ENCODE assay signal across 16 cellular contexts in the genomic region with DNA sequence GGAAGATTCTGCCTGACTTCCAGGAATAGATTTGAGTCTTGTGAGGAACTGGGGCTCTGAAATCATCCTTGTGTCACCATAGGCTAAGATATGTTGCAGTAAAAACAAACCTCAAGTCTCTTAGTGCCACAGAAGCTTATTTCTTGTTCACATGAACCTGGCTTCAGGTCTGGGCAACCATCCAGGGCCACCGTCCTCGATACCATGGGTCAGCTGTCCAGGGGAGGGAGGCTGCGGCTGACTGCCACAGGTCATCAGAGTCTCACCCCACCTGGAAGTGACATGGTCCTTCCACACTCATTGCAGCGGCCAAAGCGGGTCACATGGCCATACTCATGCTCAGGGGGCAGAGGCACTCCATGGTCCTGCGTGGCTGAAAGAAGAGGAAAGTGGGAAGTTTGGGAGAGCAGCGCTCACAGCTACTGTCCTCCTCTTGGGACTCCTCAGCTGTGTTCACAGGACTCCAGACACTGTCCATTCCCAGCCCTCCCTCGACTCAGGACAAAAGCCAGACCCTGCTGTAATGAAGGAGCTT.
DNase-seq lines count a peak whose midpoint lies in the region; ATAC-seq and TF ChIP-seq lines count a peak whose summit lies in the region.
"Had no signal": no experiment of that assay in that cellular context is flagged by ENCODE, and none has a peak within 500 bp of the region (broad histone marks: within the 10 kb centered on the region; RNA-seq: fewer than 3 reads in every experiment).

No MANE protein-coding gene starts in this region.

- no peak for TF ChIP-seq CTCF in osteocyte (IDR thresholded peaks at IDR 0.05)
- no peak for TF ChIP-seq CTCF in GM23338 (conservative IDR thresholded peaks at IDR 0.05; ENCODE audit: low read depth in 2 of 2)

- no peak for DNase-seq in naive thymus-derived CD4-positive, alpha-beta T cell
- DNase-seq in osteocyte (ENCODE audit: extremely low spot score, unreplicated experiment) = peak; percentile 81
- DNase-seq in stimulated activated effector memory CD8-positive, alpha-beta T cell treated with anti-CD3 and anti-CD28 coated beads, Interleukin-12 subunit alpha, Interleukin-12 subunit beta, amount 100 ng/mL, for 72 hours (ENCODE audit: low spot score in 2 of 2) = no peak
- DNase-seq in activated T-cell treated with anti-CD3 and anti-CD28 coated beads, Interleukin-2, amount 50 U/mL, for 1 hour = no peak
- DNase-seq in HK-2 (ENCODE audit: unreplicated experiment) = no peak
- no peak for DNase-seq in GM23338 (ENCODE audit: low spot score)
- DNase-seq: C1 segment of cervical spinal cord; Calu3; CD4-positive, alpha-beta memory T cell; COR-L47; DMS53; DMS79 treated with DMSO at 0.1 percent for 48 hours; GF-D8; H9 had no signal

- no peaks in the 10 kb centered on the region for H3K4me1 Mint-ChIP-seq in naive thymus-derived CD4-positive, alpha-beta T cell
- H3K4me1 Mint-ChIP-seq in osteocyte (ENCODE audit: unreplicated experiment) (no peaks in the 10 kb centered on the region), GM23338 (peaks cover 18% of the 10 kb centered on the region)
- no peaks in the 10 kb centered on the region for H3K4me1 Mint-ChIP-seq in stimulated activated effector memory CD8-positive, alpha-beta T cell treated with anti-CD3 and anti-CD28 coated beads, Interleukin-12 subunit alpha, Interleukin-12 subunit beta, amount 100 ng/mL, for 72 hours
- H3K4me1 Mint-ChIP-seq: CD4-positive, alpha-beta memory T cell had no signal

- H3K27me3 ChIP-seq in naive thymus-derived CD4-positive, alpha-beta T cell (ENCODE audit: control insufficient read depth in 2 of 2, insufficient read depth in 2 of 2, low read length in 2 of 2) = no peaks in the 10 kb centered on the region
- H3K27me3 ChIP-seq in GM23338 (ENCODE audit: insufficient read depth) = no peaks in the 10 kb centered on the region

- no peaks in the 10 kb centered on the region for H3K9me2 ChIP-seq in GM23338 (ENCODE audit: insufficient read depth)

- peaks cover 0 to 15% (median 1%) of the 10 kb centered on the region in 11 donors for H3K9me3 Mint-ChIP-seq in naive thymus-derived CD4-positive, alpha-beta T cell
- H3K9me3 Mint-ChIP-seq in osteocyte (ENCODE audit: unreplicated experiment) = peaks cover 13% of the 10 kb centered on the region
- H3K9me3 Mint-ChIP-seq in stimulated activated effector memory CD8-positive, alpha-beta T cell treated with anti-CD3 and anti-CD28 coated beads, Interleukin-12 subunit alpha, Interleukin-12 subunit beta, amount 100 ng/mL, for 72 hours = peaks cover 10% of the 10 kb centered on the region
- H3K9me3 Mint-ChIP-seq in GM23338 = no peaks in the 10 kb centered on the region
- H3K9me3 Mint-ChIP-seq: H9 had no signal

- no peaks in the 10 kb centered on the region for H3K4me1 ChIP-seq in naive thymus-derived CD4-positive, alpha-beta T cell (ENCODE audit: control insufficient read depth in 2 of 2, insufficient read depth in 2 of 2, low read length in 2 of 2)
- H3K4me1 ChIP-seq in GM23338 (ENCODE audit: insufficient read depth) = peaks cover 6% of the 10 kb centered on the region; the same call in 1 of the 2 replicates

- H3K36me3 ChIP-seq in naive thymus-derived CD4-positive, alpha-beta T cell (ENCODE audit: control insufficient read depth in 2 of 3, insufficient read depth in 3 of 3, low read length in 3 of 3) = no peaks in the 10 kb centered on the region
- H3K36me3 ChIP-seq in GM23338 (ENCODE audit: insufficient read depth) = no peaks in the 10 kb centered on the region

- peaks cover 0 to 4% (median 0%) of the 10 kb centered on the region in 5 donors for H3K36me3 Mint-ChIP-seq in naive thymus-derived CD4-positive, alpha-beta T cell
- H3K36me3 Mint-ChIP-seq in osteocyte (ENCODE audit: unreplicated experiment) (no peaks in the 10 kb centered on the region), GM23338 (ENCODE audit: low read depth) (no peaks in the 10 kb centered on the region)
- H3K36me3 Mint-ChIP-seq in stimulated activated effector memory CD8-positive, alpha-beta T cell treated with anti-CD3 and anti-CD28 coated beads, Interleukin-12 subunit alpha, Interleukin-12 subunit beta, amount 100 ng/mL, for 72 hours = no peaks in the 10 kb centered on the region
- H3K36me3 Mint-ChIP-seq: CD4-positive, alpha-beta memory T cell had no signal

- H3K79me2 ChIP-seq in GM23338 (replicated peaks; ENCODE audit: insufficient read depth) = no peaks in the 10 kb centered on the region

- H3F3A ChIP-seq in GM23338 (replicated peaks; ENCODE audit: low read depth) = no peaks in the 10 kb centered on the region

- H3K9me3 ChIP-seq in naive thymus-derived CD4-positive, alpha-beta T cell (ENCODE audit: control insufficient read depth in 2 of 3, low read length in 3 of 3) = peaks cover 0 to 4% (median 0%) of the 10 kb centered on the region in 3 experiments

- H3K27me3 Mint-ChIP-seq in naive thymus-derived CD4-positive, alpha-beta T cell = peaks cover 0 to 7% (median 0%) of the 10 kb centered on the region in 5 donors
- H3K27me3 Mint-ChIP-seq in osteocyte (ENCODE audit: unreplicated experiment) (no peaks in the 10 kb centered on the region), GM23338 (ENCODE audit: insufficient read depth, low read depth, poor library complexity) (peaks cover 2% of the 10 kb centered on the region)

- intact Hi-C loops in naive thymus-derived CD4-positive, alpha-beta T cell (cut with micrococcal nuclease) = no loop called here

- POLR2A ChIA-PET in naive thymus-derived CD4-positive, alpha-beta T cell (lab: Charles Lee) = no interaction called here

- H3K4me3 ChIP-seq in naive thymus-derived CD4-positive, alpha-beta T cell (ENCODE audit: low read length) = no peak overlapping the region
- no peak overlapping the region for H3K4me3 ChIP-seq in GM23338

- CTCF ChIA-PET in naive thymus-derived CD4-positive, alpha-beta T cell (lab: Charles Lee) = no interaction called here

- H3K4me2 ChIP-seq in GM23338 = no peak overlapping the region

- H3K4me3 Mint-ChIP-seq in naive thymus-derived CD4-positive, alpha-beta T cell = no peak overlapping the region
- H3K4me3 Mint-ChIP-seq in osteocyte (ENCODE audit: unreplicated experiment) (no peak overlapping the region), GM23338 (no peak overlapping the region)
- no peak overlapping the region for H3K4me3 Mint-ChIP-seq in stimulated activated effector memory CD8-positive, alpha-beta T cell treated with anti-CD3 and anti-CD28 coated beads, Interleukin-12 subunit alpha, Interleukin-12 subunit beta, amount 100 ng/mL, for 72 hours
- H3K4me3 Mint-ChIP-seq: CD4-positive, alpha-beta memory T cell; H9 had no signal

- no peaks in the 10 kb centered on the region for H4K20me1 ChIP-seq in GM23338 (replicated peaks; ENCODE audit: insufficient read depth)

- H3K27ac Mint-ChIP-seq in naive thymus-derived CD4-positive, alpha-beta T cell = no peak overlapping the region
- H3K27ac Mint-ChIP-seq in osteocyte (ENCODE audit: unreplicated experiment) (no peak overlapping the region), GM23338 (no peak overlapping the region)
- no peak overlapping the region for H3K27ac Mint-ChIP-seq in stimulated activated effector memory CD8-positive, alpha-beta T cell treated with anti-CD3 and anti-CD28 coated beads, Interleukin-12 subunit alpha, Interleukin-12 subunit beta, amount 100 ng/mL, for 72 hours
- H3K27ac Mint-ChIP-seq: CD4-positive, alpha-beta memory T cell had no signal

- peak; percentile 16 for ATAC-seq in naive thymus-derived CD4-positive, alpha-beta T cell
- peak; percentile 24 for ATAC-seq in stimulated activated effector memory CD8-positive, alpha-beta T cell treated with anti-CD3 and anti-CD28 coated beads, Interleukin-12 subunit alpha, Interleukin-12 subunit beta, amount 100 ng/mL, for 72 hours
- ATAC-seq in HG03378 (IDR thresholded peaks at IDR 0.05; ENCODE audit: unreplicated experiment) (no peak), GM23338 (no peak)
- ATAC-seq: HCT116 had no signal

- no peak overlapping the region for H3K27ac ChIP-seq in naive thymus-derived CD4-positive, alpha-beta T cell (ENCODE audit: low read depth, low read length)
- no peak overlapping the region for H3K27ac ChIP-seq in GM23338 (ENCODE audit: low read depth)

- no peak overlapping the region for H2AFZ ChIP-seq in GM23338

TF ChIP-seq in GM23338, 12 proteins besides CTCF, POLR2A, EP300 and RAD21 (continues in another document):
- TF ChIP-seq ETS1 (IDR thresholded peaks at IDR 0.05) = no peak

Comparison
In these comparisons a context has a peak if more than half of its experiments do, and no peak if none do; other contexts are left out.
1. ATAC-seq: peak in naive thymus-derived CD4-positive, alpha-beta T cell (single experiment) and stimulated activated effector memory CD8-positive, alpha-beta T cell treated with anti-CD3 and anti-CD28 coated beads, Interleukin-12 subunit alpha, Interleukin-12 subunit beta, amount 100 ng/mL, for 72 hours (single experiment); none in HG03378 (single experiment) and GM23338 (single experiment).